Comparison of ENCODE assay signal across 15 cellular contexts in genomic region chr4:121221608-121222007, GRCh38. TPM values are rescaled to one million over a fixed set of nuclear protein-coding genes. Genes with fewer than 3 reads are reported as not detected.
A peak's percentile ranks its signal among the peaks of the same experiment; 100 is the strongest.
DNase-seq lines count a peak whose midpoint lies in the region; ATAC-seq lines count a peak whose summit lies in the region.
"Had no signal": no experiment of that assay in that cellular context is flagged by ENCODE, and none has a peak within 500 bp of the region (broad histone marks: within the 10 kb centered on the region; RNA-seq: fewer than 3 reads in every experiment).

No MANE protein-coding gene starts in this region.

- peaks cover 54% of the 10 kb centered on the region for H3K4me1 Mint-ChIP-seq in stimulated activated naive CD8-positive, alpha-beta T cell treated with anti-CD3 and anti-CD28 coated beads, Interleukin-15, amount 100 ng/mL, for 72 hours

- H3K9me3 Mint-ChIP-seq in stimulated activated naive CD8-positive, alpha-beta T cell treated with anti-CD3 and anti-CD28 coated beads, Interleukin-15, amount 100 ng/mL, for 72 hours, result no peaks in the 10 kb centered on the region
- H3K9me3 Mint-ChIP-seq in activated naive CD4-positive, alpha-beta T cell treated with anti-CD3 and anti-CD28 coated beads, Interleukin-2, amount 50 U/mL, for 72 hours, result peaks cover 0 to 4% of the 10 kb centered on the region in 2 donors

- peaks cover 8% of the 10 kb centered on the region for H3K27me3 Mint-ChIP-seq in stimulated activated naive CD8-positive, alpha-beta T cell treated with anti-CD3 and anti-CD28 coated beads, Interleukin-15, amount 100 ng/mL, for 72 hours

- peaks cover 0 to 8% of the 10 kb centered on the region in 2 donors for H3K36me3 Mint-ChIP-seq in activated naive CD4-positive, alpha-beta T cell treated with anti-CD3 and anti-CD28 coated beads, Interleukin-2, amount 50 U/mL, for 72 hours

- H3K4me3 Mint-ChIP-seq in stimulated activated naive CD8-positive, alpha-beta T cell treated with anti-CD3 and anti-CD28 coated beads, Interleukin-15, amount 100 ng/mL, for 72 hours, result peak overlapping the region; percentile 25 to 40

- ATAC-seq in activated CD4-positive, CD25-positive, alpha-beta regulatory T cell treated with anti-CD3 and anti-CD28 coated beads, Interleukin-2, amount 50 U/mL, for 24 hours, result peak; percentile 27 to 44
- ATAC-seq in stimulated activated naive CD8-positive, alpha-beta T cell treated with anti-CD3 and anti-CD28 coated beads, Interleukin-15, amount 100 ng/mL, for 72 hours, result peak; percentile 58
- no peak for ATAC-seq in stimulated activated naive CD8-positive, alpha-beta T cell treated with anti-CD3 and anti-CD28 coated beads, Interleukin-15, Interleukin-2, amounts not matched to agents 100 U/mL and 50 U/mL, for 24 hours
- peak; percentile 46 to 80 for ATAC-seq in activated naive CD4-positive, alpha-beta T cell treated with anti-CD3 and anti-CD28 coated beads, Interleukin-2, amount 50 U/mL, for 72 hours
- ATAC-seq: HCT116, K562 had no signal

- no peak for DNase-seq in activated CD4-positive, CD25-positive, alpha-beta regulatory T cell treated with anti-CD3 and anti-CD28 coated beads, Interleukin-2, amount 50 U/mL, for 72 hours
- DNase-seq in stimulated activated naive CD8-positive, alpha-beta T cell treated with anti-CD3 and anti-CD28 coated beads, Interleukin-15, amount 100 ng/mL, for 72 hours, result no peak
- no peak for DNase-seq in stimulated activated naive CD8-positive, alpha-beta T cell treated with anti-CD3 and anti-CD28 coated beads, Interleukin-15, Interleukin-2, amounts not matched to agents 100 U/mL and 50 U/mL, for 24 hours
- no peak for DNase-seq in activated naive CD4-positive, alpha-beta T cell treated with anti-CD3 and anti-CD28 coated beads, Interleukin-2, amount 50 U/mL, for 72 hours (ENCODE audit: low spot score in 2 of 2)
- DNase-seq in NCI-H774 (lab: John Stamatoyannopoulos, UW) (no peak), AML-193 (lab: John Stamatoyannopoulos, UW) (no peak), anterior cingulate cortex (lab: John Stamatoyannopoulos, UW) (no peak)
- DNase-seq: Calu3; NCI-H146; NCI-H2227 treated with DMSO at 0.1 percent for 48 hours; NCI-H526; NK-92 treated with Interleukin-12 subunit alpha and Interleukin-12 subunit beta, amount 100 ng/mL, for 24 hours had no signal

- H3K27ac Mint-ChIP-seq in stimulated activated naive CD8-positive, alpha-beta T cell treated with anti-CD3 and anti-CD28 coated beads, Interleukin-15, amount 100 ng/mL, for 72 hours, result no peak overlapping the region
- peak overlapping the region in 1 of 2 donors; percentile 23 for H3K27ac Mint-ChIP-seq in activated naive CD4-positive, alpha-beta T cell treated with anti-CD3 and anti-CD28 coated beads, Interleukin-2, amount 50 U/mL, for 72 hours

RNA-seq across cellular contexts. Expression of gene TNIP3, which starts 57.5 kb away (rescaled TPM):
- total RNA-seq in activated naive CD4-positive, alpha-beta T cell treated with anti-CD3 and anti-CD28 coated beads, Interleukin-2, amount 50 U/mL, for 72 hours, result 1 to 10 TPM; 3.2 to 5.4 TPM
- total RNA-seq: Calu3 had no signal
